ENCODE assay signal across 7 cellular contexts in the genomic region with DNA sequence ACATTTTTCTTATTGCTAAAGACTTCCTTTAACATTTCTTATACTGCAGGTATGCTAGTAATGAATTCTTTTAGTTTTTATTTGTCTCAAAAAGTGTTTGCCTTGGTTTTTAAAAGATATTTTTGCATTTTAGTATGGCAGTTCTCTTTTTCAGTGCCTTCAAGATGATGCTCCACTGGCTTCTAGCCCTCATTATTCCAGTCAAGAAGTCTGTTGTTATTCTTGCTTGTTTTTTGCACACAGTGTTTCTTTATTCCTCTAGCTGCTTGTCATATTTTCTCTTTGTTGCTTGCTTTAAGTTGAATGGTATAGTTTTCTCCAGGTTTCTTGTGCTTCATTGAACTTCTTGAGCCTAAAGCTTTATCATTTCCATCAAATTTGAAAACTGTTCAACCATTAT.
"Had no signal": no experiment of that assay in that cellular context is flagged by ENCODE, and none has a peak within 500 bp of the region (broad histone marks: within the 10 kb centered on the region; RNA-seq: fewer than 3 reads in every experiment).

No MANE protein-coding gene starts in this region.

- H3K27ac ChIP-seq: HL-60 had no signal

- H3K4me1 Mint-ChIP-seq: IgD-negative memory B cell had no signal

- H3K36me3 Mint-ChIP-seq: IgD-negative memory B cell had no signal

- H3K27me3 Mint-ChIP-seq: IgD-negative memory B cell had no signal

- H3K27ac Mint-ChIP-seq: IgD-negative memory B cell had no signal

- H3K4me3 Mint-ChIP-seq: IgD-negative memory B cell had no signal

- ATAC-seq: K562 had no signal

- FAIRE-seq: HTR-8/SVneo, K562 had no signal

- H3K4me3 ChIP-seq: K562 had no signal

- DNase-seq: IMR-90, KBM-7, KG1 had no signal
